23 cellular contexts compared by ENCODE assay signal in the genomic region with DNA sequence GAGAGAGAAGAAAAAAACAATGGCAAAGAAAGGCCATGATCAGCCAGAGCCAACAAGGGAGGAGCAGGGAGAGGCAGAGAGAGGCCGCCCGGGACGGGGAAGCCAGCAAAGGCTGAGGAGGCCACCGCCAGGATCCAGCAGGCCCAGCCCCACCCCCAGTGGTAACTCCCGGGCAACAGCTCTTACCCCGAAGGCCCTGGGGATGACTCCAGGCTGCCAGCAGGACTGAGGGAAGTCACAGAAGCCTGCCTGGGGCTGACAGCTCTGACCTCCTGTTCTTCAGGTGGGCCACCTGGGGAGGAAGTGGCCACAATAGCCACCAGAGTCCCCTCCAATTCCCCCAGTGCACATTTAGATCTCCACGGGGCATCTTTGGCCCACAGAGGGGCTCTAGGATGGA.
DNase-seq lines count a peak whose midpoint lies in the region; TF ChIP-seq lines count a peak whose summit lies in the region.
"Had no signal": no experiment of that assay in that cellular context is flagged by ENCODE, and none has a peak within 500 bp of the region (broad histone marks: within the 10 kb centered on the region; RNA-seq: fewer than 3 reads in every experiment).

No MANE protein-coding gene starts in this region.

- H3K4me3 Mint-ChIP-seq in glutamatergic neuron (ENCODE audit: unreplicated experiment) (peak overlapping the region; percentile 58), neural progenitor cell (peak overlapping the region; percentile 68)

- no peak overlapping the region for H3K27ac ChIP-seq in HEK293 (ENCODE audit: extremely low read depth, low read depth, low read length)
- no peak overlapping the region for H3K27ac ChIP-seq in neural progenitor cell
- H3K27ac ChIP-seq: BLaER1 treated with 17β-estradiol and CSF1 and Interleukin-3, amounts not matched to agents 10 nM and 100 nM had no signal

- H3K27me3 Mint-ChIP-seq in glutamatergic neuron (ENCODE audit: unreplicated experiment) (peaks cover 32% of the 10 kb centered on the region), neural progenitor cell (ENCODE audit: insufficient read depth, low read depth) (peaks cover 45% of the 10 kb centered on the region)

- no peak overlapping the region for H2AFZ ChIP-seq in neural progenitor cell (replicated peaks)

- CTCF ChIA-PET in HEK293 (lab: Yijun Ruan, JAX): interaction anchor here (0.7 to 2.8 kb wide), 6 partner anchors 33 to 291 kb away, joined by 3 to 18 read pairs (median 4); a partner anchor contains a TSS

- TF ChIP-seq CTCF in HEK293 (tag by site-specific recombination; IDR thresholded peaks at IDR 0.05): no peak
- TF ChIP-seq CTCF in glutamatergic neuron (IDR thresholded peaks at IDR 0.05; ENCODE audit: partially characterized antibody, unreplicated experiment): no peak
- no peak for TF ChIP-seq CTCF in neural progenitor cell (IDR thresholded peaks at IDR 0.05)

- H3K9me3 ChIP-seq in HEK293 (ENCODE audit: control insufficient read depth, insufficient read depth, low read depth, low read length): no peaks in the 10 kb centered on the region
- H3K9me3 ChIP-seq in neural progenitor cell (ENCODE audit: low read depth): no peaks in the 10 kb centered on the region
- H3K9me3 ChIP-seq: BLaER1 treated with 17β-estradiol and CSF1 and Interleukin-3, amounts not matched to agents 10 nM and 100 nM; SK-N-SH had no signal

- H3K36me3 Mint-ChIP-seq in glutamatergic neuron (ENCODE audit: unreplicated experiment) (no peaks in the 10 kb centered on the region), neural progenitor cell (no peaks in the 10 kb centered on the region)
- H3K36me3 Mint-ChIP-seq: CD4-positive, alpha-beta memory T cell had no signal

- H3K9ac ChIP-seq in neural progenitor cell: no peak overlapping the region
- H3K9ac ChIP-seq: BLaER1 treated with 17β-estradiol and CSF1 and Interleukin-3, amounts not matched to agents 10 nM and 100 nM; SK-N-SH had no signal

- H3K4me3 ChIP-seq in HEK293 (ENCODE audit: low read depth, low read length): no peak overlapping the region
- no peak overlapping the region for H3K4me3 ChIP-seq in neural progenitor cell
- H3K4me3 ChIP-seq: BLaER1 treated with 17β-estradiol and CSF1 and Interleukin-3, amounts not matched to agents 10 nM and 100 nM had no signal

- H3K36me3 ChIP-seq in HEK293 (ENCODE audit: control insufficient read depth in 2 of 2, insufficient read depth in 1 of 2, low read length in 2 of 2) (no peaks in the 10 kb centered on the region), neural progenitor cell (no peaks in the 10 kb centered on the region)
- H3K36me3 ChIP-seq: BLaER1 treated with 17β-estradiol and CSF1 and Interleukin-3, amounts not matched to agents 10 nM and 100 nM had no signal

- peak overlapping the region; percentile 59 for H3K27ac Mint-ChIP-seq in glutamatergic neuron (ENCODE audit: unreplicated experiment)
- H3K27ac Mint-ChIP-seq in neural progenitor cell: no peak overlapping the region
- H3K27ac Mint-ChIP-seq: CD4-positive, alpha-beta memory T cell had no signal

- H3K9me3 Mint-ChIP-seq in glutamatergic neuron (ENCODE audit: unreplicated experiment) (peaks cover 19% of the 10 kb centered on the region), neural progenitor cell (no peaks in the 10 kb centered on the region)

- no peaks in the 10 kb centered on the region for H3K4me1 ChIP-seq in HEK293 (ENCODE audit: control insufficient read depth, insufficient read depth, low read length)
- peaks cover 27% of the 10 kb centered on the region for H3K4me1 ChIP-seq in neural progenitor cell

- H3K79me2 ChIP-seq in neural progenitor cell (ENCODE audit: low read depth): no peaks in the 10 kb centered on the region

- DNase-seq in DMS 273 (lab: John Stamatoyannopoulos, UW; ENCODE audit: unreplicated experiment): peak; percentile 54
- DNase-seq in glutamatergic neuron: peak; percentile 64
- peak; percentile 38 for DNase-seq in neural progenitor cell (ENCODE audit: low spot score)
- DNase-seq in mesenteric fat pad (ENCODE audit: low spot score): no peak
- DNase-seq in HT-29 (ENCODE audit: low spot score): no peak
- DNase-seq in NCI-H774 (lab: John Stamatoyannopoulos, UW): no peak
- DNase-seq in NCI-H1105 treated with DMSO at 0.1 percent for 48 hours (lab: John Stamatoyannopoulos, UW): no peak
- DNase-seq: AML-193; CD4-positive, alpha-beta memory T cell; COR-L47; DMS79 treated with DMSO at 0.1 percent for 48 hours; NCI-H1048; NCI-H1436; NCI-H187 treated with DMSO at 0.1 percent for 48 hours; NCI-H446; NCI-H524 treated with DMSO at 0.1 percent for 48 hours; NCI-H82; NK-92 treated with Interleukin-12 subunit alpha and Interleukin-12 subunit beta, amount 100 ng/mL, for 24 hours; PC-3; SK-N-SH; SW 1271 had no signal

- H3K4me1 Mint-ChIP-seq in glutamatergic neuron (ENCODE audit: low read depth, unreplicated experiment): peaks cover 52% of the 10 kb centered on the region
- peaks cover 25% of the 10 kb centered on the region for H3K4me1 Mint-ChIP-seq in neural progenitor cell

- H3K27me3 ChIP-seq in neural progenitor cell: peaks cover 49% of the 10 kb centered on the region

- POLR2A ChIA-PET in HEK293 (lab: Yijun Ruan, JAX): no interaction called here

- H3K4me2 ChIP-seq in neural progenitor cell: peak overlapping the region; percentile 93
- H3K4me2 ChIP-seq: BLaER1 treated with 17β-estradiol and CSF1 and Interleukin-3, amounts not matched to agents 10 nM and 100 nM; SK-N-SH had no signal

- peaks cover 25% of the 10 kb centered on the region for H3F3A ChIP-seq in neural progenitor cell (ENCODE audit: low read depth)

- peaks cover 26% of the 10 kb centered on the region for H4K20me1 ChIP-seq in neural progenitor cell (ENCODE audit: low read depth)

TF ChIP-seq in HEK293, 187 proteins besides CTCF, POLR2A, EP300 and RAD21:
- TF ChIP-seq ZNF19 (tag by site-specific recombination; IDR thresholded peaks at IDR 0.05; ENCODE audit: low read depth): no peak
- no peak for TF ChIP-seq ZNF211 (tag by site-specific recombination; IDR thresholded peaks at IDR 0.05; ENCODE audit: low read depth)
- TF ChIP-seq ZIC2 (tag by site-specific recombination; IDR thresholded peaks at IDR 0.05): peak; percentile 57; the same call in 1 of the 2 replicates
- 0 out of 2 replicates have a peak, but pooled peaks have one; percentile 5 for TF ChIP-seq SCRT2 (tag by site-specific recombination; IDR thresholded peaks at IDR 0.05)
- no peak for TF ChIP-seq KLF9 (tag by site-specific recombination; IDR thresholded peaks at IDR 0.05; ENCODE audit: low read depth)
- 0 out of 2 replicates have a peak, but pooled peaks have one; percentile 5 for TF ChIP-seq SP2 (tag by site-specific recombination; IDR thresholded peaks at IDR 0.05)
- TF ChIP-seq, protein P1, sequence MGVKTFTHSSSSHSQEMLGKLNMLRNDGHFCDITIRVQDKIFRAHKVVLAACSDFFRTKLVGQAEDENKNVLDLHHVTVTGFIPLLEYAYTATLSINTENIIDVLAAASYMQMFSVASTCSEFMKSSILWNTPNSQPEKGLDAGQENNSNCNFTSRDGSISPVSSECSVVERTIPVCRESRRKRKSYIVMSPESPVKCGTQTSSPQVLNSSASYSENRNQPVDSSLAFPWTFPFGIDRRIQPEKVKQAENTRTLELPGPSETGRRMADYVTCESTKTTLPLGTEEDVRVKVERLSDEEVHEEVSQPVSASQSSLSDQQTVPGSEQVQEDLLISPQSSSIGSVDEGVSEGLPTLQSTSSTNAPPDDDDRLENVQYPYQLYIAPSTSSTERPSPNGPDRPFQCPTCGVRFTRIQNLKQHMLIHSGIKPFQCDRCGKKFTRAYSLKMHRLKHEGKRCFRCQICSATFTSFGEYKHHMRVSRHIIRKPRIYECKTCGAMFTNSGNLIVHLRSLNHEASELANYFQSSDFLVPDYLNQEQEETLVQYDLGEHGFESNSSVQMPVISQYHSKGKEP (tag by site-specific recombination; IDR thresholded peaks at IDR 0.05): no peak

Comparison
In these comparisons a context has a peak if more than half of its experiments do, and no peak if none do; other contexts are left out.
1. DNase-seq: peak in DMS 273 (single experiment), glutamatergic neuron (single experiment) and neural progenitor cell (single experiment); none in mesenteric fat pad (single experiment), HT-29 (single experiment), NCI-H774 (single experiment) and NCI-H1105 treated with DMSO at 0.1 percent for 48 hours (single experiment).